Comparison of ENCODE assay signal across 8 cellular contexts in the genomic region with DNA sequence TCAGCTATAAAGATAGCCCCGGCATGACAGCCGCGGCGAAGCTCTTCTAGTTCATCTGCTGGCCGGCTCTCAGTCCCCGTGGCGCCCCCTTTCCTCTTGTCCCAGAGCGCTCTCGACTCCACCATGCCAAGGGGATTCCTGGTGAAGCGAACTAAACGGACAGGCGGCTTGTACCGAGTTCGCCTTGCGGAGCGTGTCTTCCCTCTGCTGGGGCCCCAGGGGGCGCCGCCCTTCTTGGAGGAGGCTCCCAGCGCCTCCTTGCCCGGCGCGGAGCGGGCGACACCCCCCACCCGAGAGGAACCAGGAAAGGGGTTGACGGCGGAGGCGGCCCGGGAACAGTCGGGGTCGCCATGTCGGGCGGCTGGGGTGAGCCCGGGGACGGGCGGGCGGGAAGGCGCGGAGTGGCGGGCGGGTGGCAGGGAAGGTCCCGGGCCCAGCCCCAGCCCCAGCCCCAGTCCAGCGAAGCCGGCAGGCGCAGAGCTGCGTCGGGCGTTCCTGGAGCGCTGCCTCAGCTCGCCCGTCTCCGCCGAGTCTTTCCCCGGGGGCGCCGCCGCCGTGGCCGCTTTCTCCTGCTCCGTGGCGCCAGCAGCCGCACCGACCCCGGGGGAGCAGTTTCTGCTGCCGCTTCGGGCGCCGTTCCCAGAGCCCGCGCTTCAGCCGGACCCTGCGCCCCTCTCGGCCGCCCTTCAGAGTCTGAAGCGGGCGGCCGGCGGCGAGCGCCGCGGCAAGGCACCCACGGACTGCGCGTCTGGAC. TPM values are rescaled to one million over a fixed set of nuclear protein-coding genes. Genes with fewer than 3 reads are reported as not detected.
DNase-seq lines count a peak whose midpoint lies in the region; ATAC-seq and TF ChIP-seq lines count a peak whose summit lies in the region.

A gene with protein sequence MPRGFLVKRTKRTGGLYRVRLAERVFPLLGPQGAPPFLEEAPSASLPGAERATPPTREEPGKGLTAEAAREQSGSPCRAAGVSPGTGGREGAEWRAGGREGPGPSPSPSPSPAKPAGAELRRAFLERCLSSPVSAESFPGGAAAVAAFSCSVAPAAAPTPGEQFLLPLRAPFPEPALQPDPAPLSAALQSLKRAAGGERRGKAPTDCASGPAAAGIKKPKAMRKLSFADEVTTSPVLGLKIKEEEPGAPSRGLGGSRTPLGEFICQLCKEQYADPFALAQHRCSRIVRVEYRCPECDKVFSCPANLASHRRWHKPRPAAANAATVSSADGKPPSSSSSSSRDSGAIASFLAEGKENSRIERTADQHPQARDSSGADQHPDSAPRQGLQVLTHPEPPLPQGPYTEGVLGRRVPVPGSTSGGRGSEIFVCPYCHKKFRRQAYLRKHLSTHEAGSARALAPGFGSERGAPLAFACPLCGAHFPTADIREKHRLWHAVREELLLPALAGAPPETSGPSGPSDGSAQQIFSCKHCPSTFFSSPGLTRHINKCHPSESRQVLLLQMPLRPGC (plus strand): TSS at position 35 of the 754 bp plus-strand sequence. CDS start 89 bp downstream, at position 124.

- peaks cover 47% of the 10 kb centered on the region for H4K20me1 ChIP-seq in neural progenitor cell (ENCODE audit: low read depth)

- in situ Hi-C loops in ACHN (cut with HindIII; ENCODE audit: low pct_ligation_motif_present, low pct_unique_long_range_greater_than_20kb, low sequenced_read_pairs): no loop called here

- 1% methylated on average over 12 of the region's 85 CpGs for WGBS in esophagus muscularis mucosa

- H3K4me3 ChIP-seq in esophagus muscularis mucosa: peak within 1 kb of the TSS; percentile 55 to 64 (median 58)
- H3K4me3 ChIP-seq in neural progenitor cell: peak within 1 kb of the TSS; percentile 70

- H3K4me3 Mint-ChIP-seq in neural progenitor cell: peak within 1 kb of the TSS; percentile 82

- peak within 1 kb of the TSS; percentile 98 for H3K4me2 ChIP-seq in neural progenitor cell

- H3K9me3 ChIP-seq in esophagus muscularis mucosa: no peaks in the 10 kb centered on the region
- no peaks in the 10 kb centered on the region for H3K9me3 ChIP-seq in neural progenitor cell (ENCODE audit: low read depth)

- peaks cover 46% of the 10 kb centered on the region for H3K27me3 Mint-ChIP-seq in neural progenitor cell (ENCODE audit: insufficient read depth, low read depth)

- no peaks in the 10 kb centered on the region for H3K9me3 Mint-ChIP-seq in neural progenitor cell

- intact Hi-C loops in esophagus muscularis mucosa (cut with DNase I): no loop called here

- H3K36me3 Mint-ChIP-seq in neural progenitor cell: peaks cover 3% of the 10 kb centered on the region

- peak; percentile 23 for ATAC-seq in GM18511 (IDR thresholded peaks at IDR 0.05; ENCODE audit: unreplicated experiment)
- ATAC-seq in HG03342 (IDR thresholded peaks at IDR 0.05; ENCODE audit: unreplicated experiment): peak; percentile 6

- no peak for TF ChIP-seq POLR2A in esophagus muscularis mucosa (IDR thresholded peaks at IDR 0.05; ENCODE audit: low read depth)

- TF ChIP-seq CTCF in VCaP (conservative IDR thresholded peaks at IDR 0.05) (peak; percentile 62), esophagus muscularis mucosa (IDR thresholded peaks at IDR 0.05) (no peak), neural progenitor cell (IDR thresholded peaks at IDR 0.05) (peak; percentile 39)

- peaks cover 16% of the 10 kb centered on the region for H3F3A ChIP-seq in neural progenitor cell (ENCODE audit: low read depth)

- peaks cover 24 to 64% (median 37%) of the 10 kb centered on the region in 4 donors for H3K27me3 ChIP-seq in esophagus muscularis mucosa
- peaks cover 88% of the 10 kb centered on the region for H3K27me3 ChIP-seq in neural progenitor cell

- TF ChIP-seq EP300 in esophagus muscularis mucosa (IDR thresholded peaks at IDR 0.05): no peak

- H3K79me2 ChIP-seq in neural progenitor cell (ENCODE audit: low read depth): no peaks in the 10 kb centered on the region

- peaks cover 0 to 12% (median 3%) of the 10 kb centered on the region in 4 donors for H3K36me3 ChIP-seq in esophagus muscularis mucosa
- no peaks in the 10 kb centered on the region for H3K36me3 ChIP-seq in neural progenitor cell

- H3K4me1 ChIP-seq in esophagus muscularis mucosa: peaks cover 29 to 31% (median 30%) of the 10 kb centered on the region in 4 donors
- H3K4me1 ChIP-seq in neural progenitor cell: peaks cover 5% of the 10 kb centered on the region

- H3K27ac ChIP-seq in VCaP: peak within 1 kb of the TSS; percentile 84
- H3K27ac ChIP-seq in esophagus muscularis mucosa (replicated peaks in 1 of 4): no peak within 1 kb of the TSS
- H3K27ac ChIP-seq in neural progenitor cell: no peak within 1 kb of the TSS

- H3K4me1 Mint-ChIP-seq in neural progenitor cell: peaks cover 12% of the 10 kb centered on the region

- peak within 1 kb of the TSS; percentile 87 for H2AFZ ChIP-seq in neural progenitor cell (replicated peaks)

- H3K27ac Mint-ChIP-seq in neural progenitor cell: no peak within 1 kb of the TSS

- no peak within 1 kb of the TSS for H3K9ac ChIP-seq in neural progenitor cell

- DNase-seq in ACHN: peak; percentile 53
- DNase-seq in esophagus muscularis mucosa (ENCODE audit: extremely low spot score): no peak
- peak; percentile 25 for DNase-seq in neural progenitor cell (ENCODE audit: low spot score)
- DNase-seq in NK-92 treated with Interleukin-12 subunit alpha and Interleukin-12 subunit beta, amount 100 ng/mL, for 24 hours (lab: John Stamatoyannopoulos, UW): no peak
- DNase-seq in GOT3 (lab: John Stamatoyannopoulos, UW): no peak

RNA-seq across cellular contexts. Expression of the gene that starts here (rescaled TPM):
- total RNA-seq in esophagus muscularis mucosa (not detected), neural progenitor cell (ENCODE audit: low replicate concordance) (not detected in 2 replicates)

Comparison
In these comparisons a context has a peak if more than half of its experiments do, and no peak if none do; other contexts are left out.
1. Peak in DNase-seq, H3K4me3 ChIP-seq and H3K4me2 ChIP-seq in neural progenitor cell; RNA of the gene not detected or under 1 TPM.
2. CTCF ChIP-seq: peak in VCaP (single experiment) and neural progenitor cell (single experiment); none in esophagus muscularis mucosa (0 of 3).